8 cellular contexts compared by ENCODE assay signal in genomic region chr5:129767927-129768380, GRCh38. TPM values are rescaled to one million over a fixed set of nuclear protein-coding genes. Genes with fewer than 3 reads are reported as not detected.
DNase-seq lines count a peak whose midpoint lies in the region; ATAC-seq and TF ChIP-seq lines count a peak whose summit lies in the region.

No MANE protein-coding gene starts in this region.

- H2AFZ ChIP-seq in Karpas-422 (ENCODE audit: low read length): no peak overlapping the region
- H2AFZ ChIP-seq in PC-3 (ENCODE audit: low read length): no peak overlapping the region

- BruUV-seq in PC-3 (replicated peaks; lab: Mats Ljungman, UMichigan): no TSS peak

- H3K9me3 Mint-ChIP-seq in activated T-cell treated with anti-CD3 and anti-CD28 coated beads, Interleukin-2, amount 50 U/mL, for 72 hours: no peaks in the 10 kb centered on the region

- WGBS in upper lobe of left lung, 2 donors: 0 to 3% methylated on average over 3 of the region's 3 CpGs

- TF ChIP-seq CTCF in GM10248 (IDR thresholded peaks at IDR 0.05; ENCODE audit: control extremely low read depth, extremely low read depth, low read depth, missing control alignments): peak; percentile 91
- peak; percentile 95 for TF ChIP-seq CTCF in PC-3 (conservative IDR thresholded peaks at IDR 0.05; ENCODE audit: low read depth, low read length)
- TF ChIP-seq CTCF in fibroblast of the aortic adventitia (IDR thresholded peaks at IDR 0.05; ENCODE audit: insufficient read depth, low read length): peak; percentile 98
- TF ChIP-seq CTCF in upper lobe of left lung (IDR thresholded peaks at IDR 0.05): peak; percentile 70 to 95 (median 90)

- POLR2A ChIA-PET in GM10248 (lab: Yijun Ruan, JAX): no interaction called here
- POLR2A ChIA-PET in PC-3 (lab: Charles Lee; ENCODE audit: unreplicated experiment): no interaction called here

- H3K4me2 ChIP-seq in Karpas-422 (ENCODE audit: low read depth, low read length, poor library complexity, severe bottlenecking): no peak overlapping the region
- no peak overlapping the region for H3K4me2 ChIP-seq in PC-3 (ENCODE audit: low read length)

- no peak overlapping the region for H3K4me3 Mint-ChIP-seq in activated T-cell treated with anti-CD3 and anti-CD28 coated beads, Interleukin-2, amount 50 U/mL, for 72 hours

- no peaks in the 10 kb centered on the region for H3K27me3 Mint-ChIP-seq in activated T-cell treated with anti-CD3 and anti-CD28 coated beads, Interleukin-2, amount 50 U/mL, for 72 hours (ENCODE audit: low read depth)

- no peak for TF ChIP-seq POLR2A in upper lobe of left lung (IDR thresholded peaks at IDR 0.05)

- H3K9ac ChIP-seq in Karpas-422 (ENCODE audit: low read length) (no peak overlapping the region), PC-3 (ENCODE audit: low read length) (no peak overlapping the region)

- no peaks in the 10 kb centered on the region for H3K36me3 ChIP-seq in Karpas-422 (ENCODE audit: insufficient read depth, low read length)
- no peaks in the 10 kb centered on the region for H3K36me3 ChIP-seq in PC-3 (ENCODE audit: low read depth, low read length)
- no peaks in the 10 kb centered on the region for H3K36me3 ChIP-seq in upper lobe of left lung

- H3K79me2 ChIP-seq in Karpas-422 (ENCODE audit: low read length) (no peaks in the 10 kb centered on the region), PC-3 (ENCODE audit: low read length) (no peaks in the 10 kb centered on the region)

- H3K9me3 ChIP-seq in Karpas-422 (ENCODE audit: low read length) (no peaks in the 10 kb centered on the region), PC-3 (ENCODE audit: low read length) (no peaks in the 10 kb centered on the region), upper lobe of left lung (no peaks in the 10 kb centered on the region)

- H3K9me2 ChIP-seq in Karpas-422 (replicated peaks; ENCODE audit: insufficient read depth, low read length): no peaks in the 10 kb centered on the region
- no peaks in the 10 kb centered on the region for H3K9me2 ChIP-seq in PC-3 (replicated peaks; ENCODE audit: low read length)

- no peaks in the 10 kb centered on the region for H3K4me1 Mint-ChIP-seq in activated T-cell treated with anti-CD3 and anti-CD28 coated beads, Interleukin-2, amount 50 U/mL, for 72 hours (ENCODE audit: low read depth)

- H3F3A ChIP-seq in PC-3 (ENCODE audit: low read length, unreplicated experiment): no peaks in the 10 kb centered on the region

- H3K36me3 Mint-ChIP-seq in activated T-cell treated with anti-CD3 and anti-CD28 coated beads, Interleukin-2, amount 50 U/mL, for 72 hours (ENCODE audit: insufficient read depth in 2 of 2): no peaks in the 10 kb centered on the region

- H3K4me1 ChIP-seq in Karpas-422 (ENCODE audit: low read length) (no peaks in the 10 kb centered on the region), PC-3 (ENCODE audit: insufficient read depth, low read length) (no peaks in the 10 kb centered on the region), upper lobe of left lung (peaks cover 0 to 7% (median 0%) of the 10 kb centered on the region in 4 donors)

- CTCF ChIA-PET in GM10248 (lab: Yijun Ruan, JAX) (interaction anchor here (0.7 to 1.6 kb wide), 19 partner anchors 8 to 1557 kb away, joined by 3 to 7 read pairs (median 4); partner anchors contain the start of gene ISOC1), PC-3 (lab: Charles Lee) (no interaction called here)

- no peak overlapping the region for H3K27ac Mint-ChIP-seq in activated T-cell treated with anti-CD3 and anti-CD28 coated beads, Interleukin-2, amount 50 U/mL, for 72 hours

- H3K27ac ChIP-seq in Karpas-422 (ENCODE audit: low read length): no peak overlapping the region
- no peak overlapping the region for H3K27ac ChIP-seq in PC-3 (ENCODE audit: low read length)
- H3K27ac ChIP-seq in upper lobe of left lung: no peak overlapping the region

- no peak overlapping the region for H3K4me3 ChIP-seq in Karpas-422 (ENCODE audit: low read length)
- H3K4me3 ChIP-seq in PC-3 (ENCODE audit: low read length): no peak overlapping the region
- H3K4me3 ChIP-seq in fibroblast of the aortic adventitia (ENCODE audit: low read depth, low read length): no peak overlapping the region
- H3K4me3 ChIP-seq in upper lobe of left lung: no peak overlapping the region

- H4K20me1 ChIP-seq in Karpas-422 (ENCODE audit: insufficient read depth, low read depth, low read length) (no peaks in the 10 kb centered on the region), PC-3 (ENCODE audit: low read length) (no peaks in the 10 kb centered on the region)

- H3K27me3 ChIP-seq in Karpas-422 (ENCODE audit: low read length) (no peaks in the 10 kb centered on the region), PC-3 (ENCODE audit: low read length) (no peaks in the 10 kb centered on the region), upper lobe of left lung (no peaks in the 10 kb centered on the region)

- intact Hi-C loops in PC-3 (cut with micrococcal nuclease): loop anchor here (1.0 to 5.0 kb wide), 7 partner anchors 104 to 1556 kb away; no protein-coding TSS in a partner anchor

- ATAC-seq in PC-3 (peak; percentile 80), upper lobe of left lung (ENCODE audit: low FRiP score in 2 of 2) (peak; percentile 91 to 93)
- ATAC-seq in activated T-cell treated with anti-CD3 and anti-CD28 coated beads, Interleukin-2, amount 50 U/mL, for 72 hours (replicated peaks in 1 of 2): peak; percentile 97 to 98

- peak; percentile 60 for DNase-seq in GM10248 (ENCODE audit: extremely low spot score)
- DNase-seq in H4 (ENCODE audit: low spot score): peak; percentile 93
- peak; percentile 96 for DNase-seq in Karpas-422
- peak; percentile 87 for DNase-seq in PC-3
- peak; percentile 72 to 75 for DNase-seq in activated T-cell treated with anti-CD3 and anti-CD28 coated beads, Interleukin-2, amount 50 U/mL, for 72 hours
- DNase-seq in fibroblast of the aortic adventitia (ENCODE audit: low read depth): peak; percentile 92
- DNase-seq in nucleus accumbens (lab: John Stamatoyannopoulos, UW): peak in 53 of 56 donors; percentile 1 to 87 (median 54)
- peak in 1 of 2 donors; percentile 56 for DNase-seq in upper lobe of left lung

- TF ChIP-seq EP300 in upper lobe of left lung (IDR thresholded peaks at IDR 0.05): no peak

RNA-seq across cellular contexts. Expression of gene MINAR2, which starts 20.1 kb away (rescaled TPM):
- total RNA-seq in H4 (2014; rRNA removed; shearing (Covaris generic)): 0.21 TPM in 1 of 2 replicates, not detected in the other
- total RNA-seq in Karpas-422 (2014; rRNA removed; shearing (Covaris generic); ENCODE audit: low replicate concordance): not detected in 2 replicates
- total RNA-seq in PC-3 (2014; rRNA removed) (not detected in 2 replicates), fibroblast of the aortic adventitia (ENCODE audit: low replicate concordance) (not detected in 2 replicates), upper lobe of left lung (not detected)
- total RNA-seq in activated T-cell treated with anti-CD3 and anti-CD28 coated beads, Interleukin-2, amount 50 U/mL, for 72 hours: not detected
